12 cellular contexts compared by ENCODE assay signal in genomic region chr7:41870505-41871138, GRCh38.
DNase-seq lines count a peak whose midpoint lies in the region; ATAC-seq, FAIRE-seq and TF ChIP-seq lines count a peak whose summit lies in the region.
"Had no signal": no experiment of that assay in that cellular context is flagged by ENCODE, and none has a peak within 500 bp of the region (broad histone marks: within the 10 kb centered on the region; RNA-seq: fewer than 3 reads in every experiment).

No MANE protein-coding gene starts in this region.

- intact Hi-C loops in kidney (cut with DNase I) (no loop called here), Caco-2 (cut with micrococcal nuclease; ENCODE audit: unreplicated experiment) (no loop called here), cardiac septum (cut with DNase I) (no loop called here)

- H3K4me2 ChIP-seq in H9 (ENCODE audit: insufficient read depth, insufficient read length, low read length) = no peak overlapping the region

- H4K8ac ChIP-seq in H9 (replicated peaks; ENCODE audit: insufficient read length, low read depth, low read length) = no peak overlapping the region

- H4K5ac ChIP-seq in H9 (ENCODE audit: insufficient read length, low read depth, low read length) = no peak overlapping the region

- H3K4ac ChIP-seq in H9 (ENCODE audit: low read depth, low read length) = no peak overlapping the region

- H3K27ac ChIP-seq in kidney (ENCODE audit: low read depth in 2 of 2, low read length in 2 of 2) (no peak overlapping the region), H9 (ENCODE audit: insufficient read length, low read depth, low read length) (no peak overlapping the region)
- H3K27ac ChIP-seq: pancreas had no signal

- no peaks in the 10 kb centered on the region for H3K4me1 ChIP-seq in kidney (ENCODE audit: control insufficient read depth in 1 of 2, insufficient read depth in 1 of 2, low read depth in 1 of 2, low read length in 2 of 2)
- no peaks in the 10 kb centered on the region for H3K4me1 ChIP-seq in H9 (ENCODE audit: insufficient read depth, low read length)
- no peaks in the 10 kb centered on the region for H3K4me1 ChIP-seq in Caco-2
- H3K4me1 ChIP-seq: pancreas had no signal

- H3K36me3 ChIP-seq in kidney (ENCODE audit: control insufficient read depth in 1 of 2, insufficient read depth in 2 of 2, low read length in 2 of 2) (no peaks in the 10 kb centered on the region), Caco-2 (ENCODE audit: control insufficient read depth, insufficient read depth, low read length) (no peaks in the 10 kb centered on the region)
- H3K36me3 ChIP-seq: pancreas had no signal

- H3K79me2 ChIP-seq in H9 (ENCODE audit: insufficient read depth, low read length) = no peaks in the 10 kb centered on the region

- no CpG with 5 or more reads among the region's 1 CpG for WGBS in H9 (ENCODE audit: extremely low coverage, insufficient read length, low lambda C conversion rate)

- DNase-seq in iris pigment epithelial cell (ENCODE audit: low read depth) (peak; percentile 35), kidney (no peak), H9 (no peak), Caco-2 (no peak), cardiac septum (ENCODE audit: low spot score) (no peak)
- DNase-seq: activated CD4-positive, alpha-beta T cell treated with anti-CD3 and anti-CD28 coated beads, Interleukin-2, amount 50 U/mL, for 48 hours; H7; pancreas had no signal

- POLR2A ChIA-PET in Caco-2 (lab: Charles Lee) = no interaction called here

- no peak overlapping the region for H2BK5ac ChIP-seq in H9 (ENCODE audit: insufficient read length, low read length)

- no peaks in the 10 kb centered on the region for H4K20me1 ChIP-seq in H9 (ENCODE audit: control insufficient read depth, insufficient read depth, insufficient read length)

- CTCF ChIA-PET in Caco-2 (lab: Charles Lee) = no interaction called here

- no peak overlapping the region for H3K23ac ChIP-seq in H9 (ENCODE audit: insufficient read length, low read depth, low read length)

- no peak overlapping the region for H3K9ac ChIP-seq in kidney (ENCODE audit: low read length in 2 of 2)
- H3K9ac ChIP-seq in H9 (ENCODE audit: extremely low read depth, insufficient read length, low read length) = no peak overlapping the region

- H3K4me1 Mint-ChIP-seq in H9 (peaks cover 0 to 3% of the 10 kb centered on the region in 2 experiments; a peak in 1 of 4 replicates), Caco-2 (ENCODE audit: low read depth, unreplicated experiment) (no peaks in the 10 kb centered on the region)

- H4K91ac ChIP-seq in H9 (ENCODE audit: insufficient read length, low read depth, low read length) = no peak overlapping the region

- BruUV-seq in Caco-2 (replicated peaks; lab: Mats Ljungman, UMichigan) = no TSS peak

- no peak overlapping the region for H2AK5ac ChIP-seq in H9 (ENCODE audit: insufficient read length, low read length)

- H2BK20ac ChIP-seq in H9 (ENCODE audit: low read depth, low read length, poor library complexity, severe bottlenecking) = no peak overlapping the region

- ATAC-seq in GM18520 (IDR thresholded peaks at IDR 0.05; ENCODE audit: unreplicated experiment) (peak; percentile 69), GM21447 (IDR thresholded peaks at IDR 0.05; ENCODE audit: unreplicated experiment) (peak; percentile 57), HG03457 (IDR thresholded peaks at IDR 0.05; ENCODE audit: unreplicated experiment) (peak; percentile 67)
- ATAC-seq: Panc1 had no signal

- peaks cover 4 to 13% (median 5%) of the 10 kb centered on the region in 3 experiments; a peak in 4 of 7 replicates for H3K36me3 Mint-ChIP-seq in H9 (ENCODE audit: insufficient read depth in 1 of 3, low read depth in 3 of 3)
- H3K36me3 Mint-ChIP-seq in Caco-2 (ENCODE audit: insufficient read depth, unreplicated experiment) = no peaks in the 10 kb centered on the region

- H3K27me3 Mint-ChIP-seq in H9 (ENCODE audit: low read depth) (peaks cover 5% of the 10 kb centered on the region; the same call in 1 of the 2 replicates), Caco-2 (ENCODE audit: insufficient read depth, unreplicated experiment) (no peaks in the 10 kb centered on the region)

- H3K23me2 ChIP-seq in H9 (ENCODE audit: insufficient read length, low read depth, low read length, poor library complexity, severe bottlenecking) = no peaks in the 10 kb centered on the region

- TF ChIP-seq CTCF in kidney (IDR thresholded peaks at IDR 0.05; ENCODE audit: borderline replicate concordance, extremely low read depth, insufficient read depth) (no peak), H9 (conservative IDR thresholded peaks at IDR 0.05) (no peak), Caco-2 (IDR thresholded peaks at IDR 0.05; ENCODE audit: insufficient read depth in 1 of 2, low read depth in 1 of 2, low read length in 1 of 2, severe bottlenecking in 1 of 2, unreplicated experiment in 1 of 2) (no peak)

- H2BK120ac ChIP-seq in H9 (ENCODE audit: low read depth, low read length, poor library complexity, severe bottlenecking) = no peak overlapping the region

- H3K9me3 Mint-ChIP-seq in H9 (peaks cover 11 to 20% of the 10 kb centered on the region in 2 experiments), Caco-2 (ENCODE audit: unreplicated experiment) (peaks cover 12% of the 10 kb centered on the region)

- H3K4me3 ChIP-seq in kidney (ENCODE audit: low read length in 2 of 2) (no peak overlapping the region), Caco-2 (ENCODE audit: low read depth, low read length) (no peak overlapping the region)
- H3K4me3 ChIP-seq: pancreas had no signal

- H2BK12ac ChIP-seq in H9 (ENCODE audit: insufficient read length, low read depth, low read length) = no peak overlapping the region

- no peaks in the 10 kb centered on the region for H3K79me1 ChIP-seq in H9 (ENCODE audit: insufficient read depth, low read depth, low read length, poor library complexity, severe bottlenecking)

- H3K14ac ChIP-seq in H9 (ENCODE audit: insufficient read depth, low read length) = no peak overlapping the region

- H3K9me3 ChIP-seq in kidney (ENCODE audit: control insufficient read depth in 1 of 2, low read length in 2 of 2) = no peaks in the 10 kb centered on the region
- H3K9me3 ChIP-seq in H9 (ENCODE audit: control insufficient read depth, low read depth, low read length) = peaks cover 4% of the 10 kb centered on the region
- no peaks in the 10 kb centered on the region for H3K9me3 ChIP-seq in Caco-2
- H3K9me3 ChIP-seq: pancreas had no signal

- H3K27me3 ChIP-seq in H9 (ENCODE audit: insufficient read depth, low read length) (no peaks in the 10 kb centered on the region), Caco-2 (replicated peaks; ENCODE audit: control insufficient read depth, insufficient read depth, low read length) (no peaks in the 10 kb centered on the region)
- H3K27me3 ChIP-seq: pancreas had no signal

- no peak overlapping the region for H2BK15ac ChIP-seq in H9 (ENCODE audit: low read depth, low read length)

- H3K18ac ChIP-seq in H9 (ENCODE audit: insufficient read length, low read depth, low read length) = no peak overlapping the region

- H2AFZ ChIP-seq in H9 (ENCODE audit: low read length) = no peak overlapping the region

- no peak overlapping the region for H3K56ac ChIP-seq in H9 (ENCODE audit: insufficient read length, low read depth, low read length)

- no peak overlapping the region for H3K27ac Mint-ChIP-seq in H9
- no peak overlapping the region for H3K27ac Mint-ChIP-seq in Caco-2 (ENCODE audit: unreplicated experiment)

- H3K4me3 Mint-ChIP-seq in H9 (no peak overlapping the region), Caco-2 (ENCODE audit: unreplicated experiment) (no peak overlapping the region)

- FAIRE-seq in kidney (lab: Jason Lieb, UNC) = no peak
- FAIRE-seq: pancreas had no signal

- no peak overlapping the region for H3T11ph ChIP-seq in H9 (ENCODE audit: low read length)
